ENCODE assay signal across 8 cellular contexts in genomic region chr9:33158555-33159057, GRCh38. TPM values are rescaled to one million over a fixed set of nuclear protein-coding genes. Genes with fewer than 3 reads are reported as not detected.
DNase-seq lines count a peak whose midpoint lies in the region; ATAC-seq and TF ChIP-seq lines count a peak whose summit lies in the region.

No MANE protein-coding gene starts in this region.

- H2BK120ac ChIP-seq in H9 (ENCODE audit: low read depth, low read length, poor library complexity, severe bottlenecking) = no peak overlapping the region

- no peak overlapping the region for H4K5ac ChIP-seq in H9 (ENCODE audit: insufficient read length, low read depth, low read length)

- H4K8ac ChIP-seq in H9 (replicated peaks; ENCODE audit: insufficient read length, low read depth, low read length) = no peak overlapping the region

- peak overlapping the region in 1 of 3 experiments; percentile 7; a peak in 1 of 7 replicates for H3K27ac Mint-ChIP-seq in H9

- H3K4me3 Mint-ChIP-seq in H9 = no peak overlapping the region

- H3K79me1 ChIP-seq in H9 (ENCODE audit: insufficient read depth, low read depth, low read length, poor library complexity, severe bottlenecking) = no peaks in the 10 kb centered on the region

- no peaks in the 10 kb centered on the region for H4K20me1 ChIP-seq in H9 (ENCODE audit: control insufficient read depth, insufficient read depth, insufficient read length)

- H3K4me3 ChIP-seq in duodenal mucosa (ENCODE audit: low read depth in 1 of 2, low read length in 2 of 2) (peak overlapping the region; percentile 9 to 18), skeletal muscle satellite cell (ENCODE audit: low read length) (peak overlapping the region; percentile 11)

- no peak for TF ChIP-seq CTCF in H9 (conservative IDR thresholded peaks at IDR 0.05)

- H2BK20ac ChIP-seq in H9 (ENCODE audit: low read depth, low read length, poor library complexity, severe bottlenecking) = no peak overlapping the region

- H3K27me3 Mint-ChIP-seq in H9 (ENCODE audit: low read depth) = peaks cover 15% of the 10 kb centered on the region

- no peak overlapping the region for H3K56ac ChIP-seq in H9 (ENCODE audit: insufficient read length, low read depth, low read length)

- ATAC-seq in GM18868 (IDR thresholded peaks at IDR 0.05; ENCODE audit: unreplicated experiment) (peak; percentile 20), HG03457 (IDR thresholded peaks at IDR 0.05; ENCODE audit: unreplicated experiment) (no peak), GM18867 (IDR thresholded peaks at IDR 0.05; ENCODE audit: unreplicated experiment) (no peak)

- H3K36me3 Mint-ChIP-seq in H9 (ENCODE audit: insufficient read depth in 1 of 3, low read depth in 3 of 3) = peaks cover 0 to 2% (median 0%) of the 10 kb centered on the region in 3 experiments; a peak in 3 of 7 replicates

- no peak overlapping the region for H2BK5ac ChIP-seq in H9 (ENCODE audit: insufficient read length, low read length)

- H3K36me3 ChIP-seq in KOPT-K1 (ENCODE audit: insufficient read depth, low read length) (no peaks in the 10 kb centered on the region), duodenal mucosa (ENCODE audit: control insufficient read depth in 1 of 2, insufficient read depth in 2 of 2, low read length in 2 of 2) (no peaks in the 10 kb centered on the region), skeletal muscle satellite cell (ENCODE audit: insufficient read depth, low read length) (no peaks in the 10 kb centered on the region)

- peak overlapping the region; percentile 0 to 19 for H3K9ac ChIP-seq in duodenal mucosa (ENCODE audit: low read depth in 1 of 2, low read length in 2 of 2)
- peak overlapping the region; percentile 68 for H3K9ac ChIP-seq in skeletal muscle satellite cell (ENCODE audit: low read depth, low read length)
- H3K9ac ChIP-seq in H9 (ENCODE audit: extremely low read depth, insufficient read length, low read length) = no peak overlapping the region

- H3T11ph ChIP-seq in H9 (ENCODE audit: low read length) = no peak overlapping the region

- H2BK15ac ChIP-seq in H9 (ENCODE audit: low read depth, low read length) = no peak overlapping the region

- H3K14ac ChIP-seq in H9 (ENCODE audit: insufficient read depth, low read length) = no peak overlapping the region

- H3K9me3 ChIP-seq in KOPT-K1 (ENCODE audit: insufficient read depth, low read length, poor library complexity, severe bottlenecking) (no peaks in the 10 kb centered on the region), duodenal mucosa (ENCODE audit: control insufficient read depth in 1 of 2, low read length in 2 of 2) (no peaks in the 10 kb centered on the region), skeletal muscle satellite cell (replicated peaks; ENCODE audit: low read length) (no peaks in the 10 kb centered on the region), H9 (ENCODE audit: control insufficient read depth, low read depth, low read length) (no peaks in the 10 kb centered on the region)

- H3K27ac ChIP-seq in KOPT-K1 (ENCODE audit: low read depth, low read length, poor library complexity, severe bottlenecking) = peak overlapping the region; percentile 21
- H3K27ac ChIP-seq in duodenal mucosa (ENCODE audit: low read depth, low read length) = peak overlapping the region; percentile 59
- H3K27ac ChIP-seq in H9 (ENCODE audit: insufficient read length, low read depth, low read length) = no peak overlapping the region

- no peak overlapping the region for H3K23ac ChIP-seq in H9 (ENCODE audit: insufficient read length, low read depth, low read length)

- H3K27me3 ChIP-seq in duodenal mucosa (ENCODE audit: control insufficient read depth in 1 of 2, insufficient read depth in 2 of 2, low read length in 2 of 2) = no peaks in the 10 kb centered on the region
- H3K27me3 ChIP-seq in skeletal muscle satellite cell (ENCODE audit: control insufficient read depth, insufficient read depth, low read length) = no peaks in the 10 kb centered on the region
- no peaks in the 10 kb centered on the region for H3K27me3 ChIP-seq in H9 (ENCODE audit: insufficient read depth, low read length)

- H3K4me2 ChIP-seq in skeletal muscle satellite cell (ENCODE audit: low read length) = peak overlapping the region; percentile 82
- no peak overlapping the region for H3K4me2 ChIP-seq in H9 (ENCODE audit: insufficient read depth, insufficient read length, low read length)

- no peak overlapping the region for H2AK5ac ChIP-seq in H9 (ENCODE audit: insufficient read length, low read length)

- peaks cover 34 to 35% of the 10 kb centered on the region in 2 experiments for H3K4me1 Mint-ChIP-seq in H9

- no peak overlapping the region for H2AFZ ChIP-seq in H9 (ENCODE audit: low read length)

- no peaks in the 10 kb centered on the region for H3K79me2 ChIP-seq in H9 (ENCODE audit: insufficient read depth, low read length)

- H4K91ac ChIP-seq in H9 (ENCODE audit: insufficient read length, low read depth, low read length) = no peak overlapping the region

- no peaks in the 10 kb centered on the region for H3K23me2 ChIP-seq in H9 (ENCODE audit: insufficient read length, low read depth, low read length, poor library complexity, severe bottlenecking)

- no CpG with 5 or more reads among the region's 3 CpGs for WGBS in H9 (ENCODE audit: extremely low coverage, insufficient read length, low lambda C conversion rate)

- no peak for DNase-seq in H9
- DNase-seq in cerebellar nuclear complex (lab: John Stamatoyannopoulos, UW) = no peak

- no peak overlapping the region for H3K4ac ChIP-seq in H9 (ENCODE audit: low read depth, low read length)

- no peak overlapping the region for H3K18ac ChIP-seq in H9 (ENCODE audit: insufficient read length, low read depth, low read length)

- H3K4me1 ChIP-seq in duodenal mucosa (ENCODE audit: control insufficient read depth in 1 of 2, insufficient read depth in 2 of 2, low read length in 2 of 2) (peaks cover 61 to 82% of the 10 kb centered on the region in 2 donors), skeletal muscle satellite cell (ENCODE audit: control insufficient read depth, insufficient read depth, low read length) (peaks cover 76% of the 10 kb centered on the region), H9 (ENCODE audit: insufficient read depth, low read length) (peaks cover 3% of the 10 kb centered on the region; the same call in 1 of the 2 replicates)

- no peaks in the 10 kb centered on the region; a peak in 1 of 5 replicates for H3K9me3 Mint-ChIP-seq in H9

- no peak overlapping the region for H2BK12ac ChIP-seq in H9 (ENCODE audit: insufficient read length, low read depth, low read length)

RNA-seq across cellular contexts. Expression of gene B4GALT1, which starts 8.5 kb away (rescaled TPM):
- 21.8 and 29.7 TPM in 2 replicates for total RNA-seq in skeletal muscle satellite cell (2012; rRNA removed)
- 15.3 and 16.1 TPM in 2 replicates for total RNA-seq in H9 (2021)
